ENCODE assay signal across 2 cellular contexts in the genomic region with DNA sequence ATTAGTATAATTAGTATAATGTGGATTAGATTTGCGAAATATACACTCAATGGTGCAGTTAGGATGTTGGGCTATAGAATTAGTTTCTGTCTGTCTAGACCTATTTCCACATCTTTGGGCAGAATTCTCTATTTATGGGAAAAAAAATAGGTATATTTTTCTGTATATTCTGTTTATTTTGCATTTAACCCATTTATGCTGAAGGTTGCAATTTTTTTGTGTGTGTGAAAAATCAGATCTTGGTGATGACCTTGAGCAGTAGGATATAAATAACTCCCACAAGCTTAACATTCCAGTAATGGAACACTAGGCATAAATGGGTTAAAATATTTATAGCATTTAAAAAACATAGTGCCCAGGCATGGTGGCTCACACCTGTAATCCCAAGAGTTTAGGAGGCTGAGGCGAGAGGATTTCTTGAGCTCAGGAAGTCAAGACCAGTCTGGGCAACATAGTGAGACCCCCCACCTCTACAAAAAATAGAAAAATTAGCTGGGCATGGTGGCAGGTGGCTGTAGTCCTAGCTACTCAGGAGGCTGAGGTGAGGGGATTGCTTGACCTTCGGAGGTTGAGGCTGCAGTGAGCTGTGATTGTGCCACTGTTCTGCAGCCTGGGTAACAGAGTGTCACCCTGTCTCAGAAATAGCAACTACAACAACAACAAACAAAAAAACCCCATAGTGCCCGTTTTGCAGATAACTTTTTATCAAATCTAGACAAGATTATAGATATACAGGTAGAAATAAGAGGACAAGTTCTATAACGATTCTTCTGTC.
TF ChIP-seq lines count a peak whose summit lies in the region.

No MANE protein-coding gene starts in this region.

TF ChIP-seq in IMR-90, 13 proteins besides CTCF, POLR2A, EP300 and RAD21:
- TF ChIP-seq, protein P1, sequence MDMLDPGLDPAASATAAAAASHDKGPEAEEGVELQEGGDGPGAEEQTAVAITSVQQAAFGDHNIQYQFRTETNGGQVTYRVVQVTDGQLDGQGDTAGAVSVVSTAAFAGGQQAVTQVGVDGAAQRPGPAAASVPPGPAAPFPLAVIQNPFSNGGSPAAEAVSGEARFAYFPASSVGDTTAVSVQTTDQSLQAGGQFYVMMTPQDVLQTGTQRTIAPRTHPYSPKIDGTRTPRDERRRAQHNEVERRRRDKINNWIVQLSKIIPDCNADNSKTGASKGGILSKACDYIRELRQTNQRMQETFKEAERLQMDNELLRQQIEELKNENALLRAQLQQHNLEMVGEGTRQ (IDR thresholded peaks at IDR 0.05; ENCODE audit: low read depth, low read length): no peak
- peak; percentile 53 for TF ChIP-seq MAFK (IDR thresholded peaks at IDR 0.05; ENCODE audit: low read depth, low read length)

TF ChIP-seq in HEK293T, 16 proteins besides CTCF, POLR2A, EP300 and RAD21:
- TF ChIP-seq LEF1 (IDR thresholded peaks at IDR 0.05; ENCODE audit: borderline replicate concordance) (no peak), SUZ12 (IDR thresholded peaks at IDR 0.05) (no peak), FOXM1 (IDR thresholded peaks at IDR 0.05; ENCODE audit: borderline replicate concordance) (no peak), CTBP1 (IDR thresholded peaks at IDR 0.05; ENCODE audit: borderline replicate concordance) (no peak), ZNF384 (IDR thresholded peaks at IDR 0.05) (no peak), L3MBTL2 (conservative IDR thresholded peaks at IDR 0.05) (no peak), FOXK2 (IDR thresholded peaks at IDR 0.05) (no peak), FOXA1 (IDR thresholded peaks at IDR 0.05) (no peak), ARNT (IDR thresholded peaks at IDR 0.05) (no peak), SP1 (IDR thresholded peaks at IDR 0.05) (no peak), TARDBP (IDR thresholded peaks at IDR 0.05) (no peak), NFRKB (IDR thresholded peaks at IDR 0.05) (no peak), ELF4 (IDR thresholded peaks at IDR 0.05) (no peak), BHLHE40 (IDR thresholded peaks at IDR 0.05; ENCODE audit: borderline replicate concordance) (no peak), HDGF (IDR thresholded peaks at IDR 0.05; ENCODE audit: borderline replicate concordance) (no peak)
- TF ChIP-seq, protein P2, sequence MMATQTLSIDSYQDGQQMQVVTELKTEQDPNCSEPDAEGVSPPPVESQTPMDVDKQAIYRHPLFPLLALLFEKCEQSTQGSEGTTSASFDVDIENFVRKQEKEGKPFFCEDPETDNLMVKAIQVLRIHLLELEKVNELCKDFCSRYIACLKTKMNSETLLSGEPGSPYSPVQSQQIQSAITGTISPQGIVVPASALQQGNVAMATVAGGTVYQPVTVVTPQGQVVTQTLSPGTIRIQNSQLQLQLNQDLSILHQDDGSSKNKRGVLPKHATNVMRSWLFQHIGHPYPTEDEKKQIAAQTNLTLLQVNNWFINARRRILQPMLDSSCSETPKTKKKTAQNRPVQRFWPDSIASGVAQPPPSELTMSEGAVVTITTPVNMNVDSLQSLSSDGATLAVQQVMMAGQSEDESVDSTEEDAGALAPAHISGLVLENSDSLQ (IDR thresholded peaks at IDR 0.05): no peak
TF ChIP-seq in HEK293T: peak in this region for 0.
